ENCODE assay signal across 14 cellular contexts in the genomic region with DNA sequence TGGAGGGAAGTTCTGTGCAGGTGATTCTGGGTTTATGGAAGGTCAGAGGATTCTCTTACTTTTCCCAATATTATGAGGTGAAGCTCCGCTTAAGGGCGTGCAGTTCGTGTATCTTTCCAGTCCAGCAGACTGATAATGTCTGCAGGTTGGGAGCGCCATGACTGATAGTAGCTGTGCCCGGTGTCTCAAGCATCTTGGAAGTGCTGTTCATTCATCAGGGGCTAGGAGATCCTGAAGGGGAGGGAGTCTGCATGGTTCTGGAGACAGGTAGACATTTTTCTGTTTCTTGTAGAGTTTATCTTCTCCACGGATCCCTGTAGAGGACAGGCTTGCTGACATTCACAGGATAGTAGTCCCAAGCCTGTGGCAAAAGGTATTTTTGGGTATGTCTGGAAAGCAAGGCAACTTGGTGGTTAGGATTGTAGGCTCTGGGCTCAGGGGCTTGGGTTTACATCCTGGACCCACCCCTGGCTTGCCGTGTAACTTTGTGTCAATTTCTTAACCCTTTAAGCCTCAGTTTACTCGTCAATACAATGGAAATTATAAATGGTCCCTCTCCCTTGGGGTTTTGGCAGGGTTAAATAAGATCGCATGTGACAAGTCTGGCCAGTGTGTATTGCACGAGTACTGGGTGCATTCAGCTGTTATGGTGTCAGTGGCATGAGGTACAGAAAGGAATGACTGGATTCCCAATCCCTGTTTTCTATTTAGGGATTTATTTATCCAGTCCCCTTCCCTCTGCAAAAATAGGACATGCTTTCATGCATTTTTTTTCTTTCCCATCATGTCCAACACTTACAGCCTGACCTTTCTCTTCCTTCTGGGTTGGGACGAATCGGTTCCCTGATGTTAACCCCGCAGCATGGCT. TPM values are rescaled to one million over a fixed set of nuclear protein-coding genes. Genes with fewer than 3 reads are reported as not detected.
DNase-seq lines count a peak whose midpoint lies in the region; ATAC-seq and TF ChIP-seq lines count a peak whose summit lies in the region.
"Had no signal": no experiment of that assay in that cellular context is flagged by ENCODE, and none has a peak within 500 bp of the region (broad histone marks: within the 10 kb centered on the region; RNA-seq: fewer than 3 reads in every experiment).

No MANE protein-coding gene starts in this region.

- H3K79me2 ChIP-seq in osteoblast (ENCODE audit: insufficient read depth, low read length), result no peaks in the 10 kb centered on the region

- H3K27ac ChIP-seq in osteoblast (ENCODE audit: low read depth, low read length), result no peak overlapping the region
- H3K27ac ChIP-seq in thyroid gland, result peak overlapping the region; percentile 87 to 93 (median 87)

- H3K4me1 Mint-ChIP-seq in activated T-helper 17 cell treated with anti-CD3 and anti-CD28 coated beads, Interleukin-2, amount 50 U/mL, for 72 hours, result peaks cover 37% of the 10 kb centered on the region
- H3K4me1 Mint-ChIP-seq: naive B cell had no signal

- peak overlapping the region; percentile 29 for H3K4me3 Mint-ChIP-seq in activated T-helper 17 cell treated with anti-CD3 and anti-CD28 coated beads, Interleukin-2, amount 50 U/mL, for 72 hours
- H3K4me3 Mint-ChIP-seq: naive B cell had no signal

- ATAC-seq in activated T-helper 17 cell treated with anti-CD3 and anti-CD28 coated beads, Interleukin-2, amount 50 U/mL, for 72 hours (replicated peaks), result no peak
- peak; percentile 53 for ATAC-seq in Right ventricle myocardium superior (ENCODE audit: poor library complexity)
- ATAC-seq in HG02884 (IDR thresholded peaks at IDR 0.05; ENCODE audit: unreplicated experiment), result no peak

- H3K27me3 Mint-ChIP-seq in activated T-helper 17 cell treated with anti-CD3 and anti-CD28 coated beads, Interleukin-2, amount 50 U/mL, for 72 hours, result no peaks in the 10 kb centered on the region

- H4K20me1 ChIP-seq in osteoblast (ENCODE audit: insufficient read depth, low read length), result no peaks in the 10 kb centered on the region

- no peak for TF ChIP-seq POLR2A in thyroid gland (IDR thresholded peaks at IDR 0.05)

- peak overlapping the region; percentile 56 for H2AFZ ChIP-seq in osteoblast (ENCODE audit: low read length)

- 55 to 56% methylated on average over 13 of the region's 13 CpGs for WGBS in thyroid gland, 2 donors

- H3K4me3 ChIP-seq in osteoblast (ENCODE audit: insufficient read depth, low read length) (no peak overlapping the region), thyroid gland (replicated peaks in 1 of 3) (no peak overlapping the region)
- H3K4me3 ChIP-seq: smooth muscle cell had no signal

- DNase-seq in Right ventricle myocardium superior, result no peak
- no peak for DNase-seq in osteoblast (ENCODE audit: insufficient read length, low spot score, missing footprints)
- DNase-seq in thyroid gland, result no peak
- no peak for DNase-seq in NCI-H748 treated with DMSO at 0.1 percent for 48 hours (lab: John Stamatoyannopoulos, UW)
- DNase-seq in NCI-H146 (lab: John Stamatoyannopoulos, UW), result no peak
- no peak for DNase-seq in activated gamma-delta T cell treated with Interleukin-2 at 50 U/mL for 16 hours
- DNase-seq: activated CD4-positive, alpha-beta T cell treated with anti-CD3 and anti-CD28 coated beads, Interleukin-2, amount 50 U/mL, for 4 hours; DMS79; MM.1S; naive B cell; SHP77 treated with DMSO at 0.1 percent for 48 hours had no signal

- H3K4me2 ChIP-seq in osteoblast (ENCODE audit: insufficient read depth, low read length), result peak overlapping the region; percentile 36
- H3K4me2 ChIP-seq: smooth muscle cell had no signal

- intact Hi-C loops in Right ventricle myocardium superior (cut with DNase I) (no loop called here), thyroid gland (cut with DNase I) (no loop called here)

- no peak overlapping the region for H3K27ac Mint-ChIP-seq in activated T-helper 17 cell treated with anti-CD3 and anti-CD28 coated beads, Interleukin-2, amount 50 U/mL, for 72 hours
- H3K27ac Mint-ChIP-seq: naive B cell had no signal

- H3K4me1 ChIP-seq in osteoblast (ENCODE audit: insufficient read depth, low read length), result peaks cover 13% of the 10 kb centered on the region
- peaks cover 65 to 81% of the 10 kb centered on the region in 2 donors for H3K4me1 ChIP-seq in thyroid gland

- H3K9me3 ChIP-seq in osteoblast (ENCODE audit: low read depth, low read length) (no peaks in the 10 kb centered on the region), thyroid gland (no peaks in the 10 kb centered on the region)

- H3K36me3 Mint-ChIP-seq in activated T-helper 17 cell treated with anti-CD3 and anti-CD28 coated beads, Interleukin-2, amount 50 U/mL, for 72 hours (ENCODE audit: low read depth), result peaks cover 5% of the 10 kb centered on the region

- H3K9me3 Mint-ChIP-seq in activated T-helper 17 cell treated with anti-CD3 and anti-CD28 coated beads, Interleukin-2, amount 50 U/mL, for 72 hours, result no peaks in the 10 kb centered on the region

- H3K36me3 ChIP-seq in osteoblast (ENCODE audit: insufficient read depth, low read length) (no peaks in the 10 kb centered on the region), thyroid gland (no peaks in the 10 kb centered on the region)

- H3K27me3 ChIP-seq in osteoblast (ENCODE audit: insufficient read depth, low read length) (peaks cover 23% of the 10 kb centered on the region), thyroid gland (no peaks in the 10 kb centered on the region)

- TF ChIP-seq CTCF in osteoblast (IDR thresholded peaks at IDR 0.05; ENCODE audit: extremely low read depth, low read depth, low read length), result no peak
- TF ChIP-seq CTCF in thyroid gland (IDR thresholded peaks at IDR 0.05), result no peak

RNA-seq across cellular contexts. Expression of a gene that starts 8.2 kb away (rescaled TPM):
- total RNA-seq in activated T-helper 17 cell treated with anti-CD3 and anti-CD28 coated beads, Interleukin-2, amount 50 U/mL, for 72 hours, result 10 to 100 TPM; 21.7 to 46.3 TPM
- total RNA-seq in Right ventricle myocardium superior (31.6 TPM), osteoblast (under 0.01 TPM in 2 replicates), thyroid gland (10 to 100 TPM; 39.4 to 54.1 (median 51.7) TPM)
- total RNA-seq: smooth muscle cell had no signal

Comparison
In these comparisons a context has a peak if more than half of its experiments do, and no peak if none do; other contexts are left out.
1. RNA of a gene that starts 8.2 kb away (total RNA-seq): 39.4 to 54.1 TPM in thyroid gland, 21.7 to 46.3 TPM in activated T-helper 17 cell treated with anti-CD3 and anti-CD28 coated beads, Interleukin-2, amount 50 U/mL, for 72 hours and 31.6 TPM in Right ventricle myocardium superior (single experiment); under 0.01 TPM in osteoblast; every median in the first group is over 10 times any median in the second.